In the genomic region with DNA sequence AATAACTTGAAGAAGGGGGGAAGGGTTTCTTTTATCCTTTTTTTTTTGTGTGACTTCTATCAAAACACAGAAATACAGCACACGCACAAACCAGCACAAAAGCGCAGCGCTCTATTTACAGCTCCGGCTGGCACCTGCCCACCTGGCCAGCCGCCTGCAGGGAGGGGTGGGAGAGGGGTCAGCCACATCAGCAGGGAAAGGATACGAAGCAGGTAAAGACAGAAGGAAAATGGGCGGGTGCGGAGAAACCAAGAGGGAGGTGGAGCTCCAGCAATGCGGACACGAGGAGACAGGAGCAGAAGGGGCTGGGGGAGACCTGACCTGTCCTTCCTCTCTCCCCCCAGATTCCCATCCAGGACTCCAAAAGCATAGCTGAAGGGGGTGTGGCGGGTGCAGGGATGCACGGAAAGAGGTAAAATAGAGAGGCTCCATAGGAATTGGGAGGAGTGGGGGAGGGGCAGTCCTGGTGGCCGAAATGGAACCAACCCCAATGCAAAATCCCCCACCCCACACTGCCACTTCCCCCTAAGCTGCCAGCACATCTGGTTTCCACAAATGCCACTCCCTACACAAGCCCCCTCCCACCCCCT, we compare ENCODE assay signal across 17 cellular contexts. TPM values are rescaled to one million over a fixed set of nuclear protein-coding genes. Genes with fewer than 3 reads are reported as not detected.
DNase-seq lines count a peak whose midpoint lies in the region; ATAC-seq lines count a peak whose summit lies in the region.
"Had no signal": no experiment of that assay in that cellular context is flagged by ENCODE, and none has a peak within 500 bp of the region (broad histone marks: within the 10 kb centered on the region; RNA-seq: fewer than 3 reads in every experiment).

No MANE protein-coding gene starts in this region.

- no peak for ATAC-seq in T-helper 17 cell
- ATAC-seq in left lobe of liver = no peak
- ATAC-seq in sciatic nerve = no peak

- no peak for DNase-seq in CD8-positive, alpha-beta memory T cell
- DNase-seq in T-helper 17 cell (no peak), left lobe of liver (ENCODE audit: low spot score) (peak; percentile 42), middle frontal gyrus (ENCODE audit: extremely low spot score, low spot score) (no peak), amniotic stem cell (lab: John Stamatoyannopoulos, UW) (no peak), sciatic nerve (ENCODE audit: low spot score) (no peak)
- DNase-seq: NCI-H1092 treated with DMSO at 0.1 percent for 48 hours; NCI-H82; Right ventricle myocardium superior; stimulated activated CD4-positive, alpha-beta T cell treated with anti-CD3 and anti-CD28 coated beads, Interleukin-2, amount 100 ng/mL, for 48 hours; T-helper 9 cell had no signal

- peaks cover 50 to 72% (median 52%) of the 10 kb centered on the region in 3 donors for H3K4me1 Mint-ChIP-seq in CD8-positive, alpha-beta memory T cell
- H3K4me1 Mint-ChIP-seq in T-helper 17 cell = peaks cover 49% of the 10 kb centered on the region

- no peaks in the 10 kb centered on the region; the same call in 1 of the 2 replicates for H4K20me1 ChIP-seq in BLaER1

- POLR2A ChIA-PET in CD8-positive, alpha-beta memory T cell (lab: Charles Lee) = interaction anchor here (0.6 to 0.7 kb wide), 2 partner anchors 9 to 19 kb away, joined by 3 read pairs; no protein-coding TSS in a partner anchor

- H3K27me3 ChIP-seq in BLaER1 = no peaks in the 10 kb centered on the region
- no peaks in the 10 kb centered on the region for H3K27me3 ChIP-seq in CD8-positive, alpha-beta memory T cell (ENCODE audit: insufficient read depth, low read length, poor library complexity, severe bottlenecking)
- H3K27me3 ChIP-seq: vagina had no signal

- peaks cover 89% of the 10 kb centered on the region for H3K4me1 ChIP-seq in BLaER1
- peaks cover 49% of the 10 kb centered on the region for H3K4me1 ChIP-seq in CD8-positive, alpha-beta memory T cell (ENCODE audit: insufficient read depth, low read length)
- H3K4me1 ChIP-seq: vagina had no signal

- peak overlapping the region in 7 of 8 donors; percentile 81 to 96 (median 91) for H3K27ac Mint-ChIP-seq in CD8-positive, alpha-beta memory T cell
- peak overlapping the region; percentile 99 for H3K27ac Mint-ChIP-seq in T-helper 17 cell

- no peak overlapping the region for H3K27ac ChIP-seq in BLaER1
- H3K27ac ChIP-seq in CD8-positive, alpha-beta memory T cell (ENCODE audit: low read depth, low read length) = no peak overlapping the region
- H3K27ac ChIP-seq: vagina had no signal

- peaks cover 0 to 74% (median 4%) of the 10 kb centered on the region in 3 donors for H3K36me3 Mint-ChIP-seq in CD8-positive, alpha-beta memory T cell
- H3K36me3 Mint-ChIP-seq in T-helper 17 cell (ENCODE audit: low read depth) = peaks cover 2% of the 10 kb centered on the region

- intact Hi-C loops in sciatic nerve (cut with DNase I) = loop anchor here (2.0 kb wide), 1 partner anchor 35 kb away; no protein-coding TSS in a partner anchor

- H3K9ac ChIP-seq in BLaER1 = no peak overlapping the region

- peak overlapping the region; percentile 81 for H3K4me2 ChIP-seq in BLaER1

- H3K27me3 Mint-ChIP-seq in CD8-positive, alpha-beta memory T cell = peaks cover 0 to 5% of the 10 kb centered on the region in 2 donors
- no peaks in the 10 kb centered on the region for H3K27me3 Mint-ChIP-seq in T-helper 17 cell

- H3K4me3 ChIP-seq in BLaER1 = no peak overlapping the region
- H3K4me3 ChIP-seq in CD8-positive, alpha-beta memory T cell (ENCODE audit: low read length) = no peak overlapping the region
- H3K4me3 ChIP-seq: vagina had no signal

- H3K4me3 Mint-ChIP-seq in CD8-positive, alpha-beta memory T cell = peak overlapping the region in 2 of 7 donors; percentile 54 to 64
- peak overlapping the region; percentile 55 for H3K4me3 Mint-ChIP-seq in T-helper 17 cell
- H3K4me3 Mint-ChIP-seq: CD14-positive monocyte had no signal

- H3K9me3 ChIP-seq in BLaER1 = no peaks in the 10 kb centered on the region
- H3K9me3 ChIP-seq in CD8-positive, alpha-beta memory T cell (ENCODE audit: low read length) = no peaks in the 10 kb centered on the region
- H3K9me3 ChIP-seq in T-helper 17 cell (ENCODE audit: control insufficient read depth, low read length, poor library complexity, severe bottlenecking) = no peaks in the 10 kb centered on the region
- H3K9me3 ChIP-seq: vagina had no signal

- peaks cover 43% of the 10 kb centered on the region for H3K36me3 ChIP-seq in BLaER1
- H3K36me3 ChIP-seq in CD8-positive, alpha-beta memory T cell (ENCODE audit: insufficient read depth, low read length) = peaks cover 24% of the 10 kb centered on the region

- CTCF ChIA-PET in CD8-positive, alpha-beta memory T cell (lab: Charles Lee) = interaction anchor here (3.8 kb wide), 1 partner anchor 8 kb away, joined by 21 read pairs; no protein-coding TSS in a partner anchor

- peaks cover 0 to 2% (median 0%) of the 10 kb centered on the region in 5 donors for H3K9me3 Mint-ChIP-seq in CD8-positive, alpha-beta memory T cell
- H3K9me3 Mint-ChIP-seq: CD14-positive monocyte had no signal

RNA-seq across cellular contexts. Expression of a gene that starts 14.1 kb away (rescaled TPM):
- 1 to 10 TPM; 5.8 to 6.3 TPM for total RNA-seq in CD8-positive, alpha-beta memory T cell
- 4.5 TPM for polyA plus RNA-seq in CD8-positive, alpha-beta memory T cell
- total RNA-seq in T-helper 17 cell (10 to 100 TPM; 11.1 to 15.0 TPM), left lobe of liver (0.08 TPM), sciatic nerve (0.18 TPM)
- total RNA-seq: G401, myocyte, Right ventricle myocardium superior, vagina had no signal

RNA-seq across cellular contexts. Expression of a gene that starts 27.9 kb away (rescaled TPM):
- 10 to 100 TPM; 39.6 to 42.8 TPM for total RNA-seq in CD8-positive, alpha-beta memory T cell
- 9.1 TPM for polyA plus RNA-seq in CD8-positive, alpha-beta memory T cell
- 100 to 1,000 TPM; 186 to 204 TPM for total RNA-seq in T-helper 17 cell
- 24.7 TPM for total RNA-seq in left lobe of liver
- total RNA-seq in sciatic nerve = 53.6 TPM

RNA-seq across cellular contexts. Expression of a gene that starts 58.3 kb away (rescaled TPM):
- under 1 TPM in 1 of 2 experiments, not detected in 1; 0.22 TPM for total RNA-seq in CD8-positive, alpha-beta memory T cell
- not detected for polyA plus RNA-seq in CD8-positive, alpha-beta memory T cell
- not detected for total RNA-seq in T-helper 17 cell
- not detected for total RNA-seq in left lobe of liver
- not detected for total RNA-seq in sciatic nerve
- total RNA-seq: activated CD8-positive, alpha-beta memory T cell treated with anti-CD3 and anti-CD28 coated beads for 36 hours; G401; myocyte; Right ventricle myocardium superior; vagina had no signal
- polyA plus RNA-seq: CD14-positive monocyte had no signal
